ENCODE assay signal across 13 cellular contexts in the genomic region with DNA sequence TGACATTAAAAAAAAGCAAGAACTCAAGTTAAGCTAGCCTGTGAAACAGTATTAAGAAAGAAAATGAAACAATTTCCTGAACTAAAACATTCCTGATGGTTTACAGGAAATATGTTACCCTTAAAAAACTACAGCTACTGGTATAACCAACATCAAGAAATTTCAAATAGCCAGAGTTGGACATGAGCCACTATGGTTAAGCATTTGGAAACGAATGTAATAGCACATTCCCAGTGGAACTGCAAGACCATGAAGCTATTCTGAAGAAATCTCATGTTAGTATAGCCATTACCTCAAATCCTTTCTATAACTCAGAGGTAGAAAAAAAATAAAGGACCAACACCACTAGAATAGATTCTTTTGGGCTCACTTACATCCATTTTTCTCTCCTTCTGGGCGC. TPM values are rescaled to one million over a fixed set of nuclear protein-coding genes. Genes with fewer than 3 reads are reported as not detected.
DNase-seq lines count a peak whose midpoint lies in the region; ATAC-seq and TF ChIP-seq lines count a peak whose summit lies in the region.
"Had no signal": no experiment of that assay in that cellular context is flagged by ENCODE, and none has a peak within 500 bp of the region (broad histone marks: within the 10 kb centered on the region; RNA-seq: fewer than 3 reads in every experiment).

No MANE protein-coding gene starts in this region.

- no peak overlapping the region for H3K4me3 ChIP-seq in AG09309 (ENCODE audit: control insufficient read depth, low read depth, low read length)
- no peak overlapping the region for H3K4me3 ChIP-seq in cardiac fibroblast (replicated peaks in 1 of 2; ENCODE audit: low read depth in 2 of 2, low read length in 2 of 2)
- H3K4me3 ChIP-seq: HAP-1, SJCRH30 had no signal

- TF ChIP-seq CTCF in AG09309 (IDR thresholded peaks at IDR 0.05; ENCODE audit: control insufficient read depth, insufficient read depth, low read depth, low read length, missing control alignments) (no peak), cardiac fibroblast (IDR thresholded peaks at IDR 0.05; ENCODE audit: low read depth, low read length) (no peak)

- DNase-seq in AG09309 (ENCODE audit: low read depth), result peak; percentile 21
- DNase-seq in LHCN-M2 (ENCODE audit: low read depth), result peak; percentile 64
- peak; percentile 42 to 43 for DNase-seq in cardiac fibroblast (ENCODE audit: low read depth in 2 of 2)
- peak; percentile 62 for DNase-seq in iris pigment epithelial cell (ENCODE audit: low read depth)
- no peak for DNase-seq in 8988T
- DNase-seq in kidney tubule cell (ENCODE audit: low spot score), result no peak
- no peak for DNase-seq in NK-92 treated with Interleukin-12 subunit alpha and Interleukin-12 subunit beta, amount 100 ng/mL, for 24 hours (lab: John Stamatoyannopoulos, UW)
- DNase-seq: COR-L47, NCI-H1436 treated with DMSO at 0.1 percent for 48 hours, NCI-H2081, SJCRH30 had no signal

- no peak for ATAC-seq in HG02884 (IDR thresholded peaks at IDR 0.05; ENCODE audit: unreplicated experiment)

RNA-seq across cellular contexts. Expression of a gene that starts 30.2 kb away (rescaled TPM):
- 0.06 and 0.13 TPM in 2 replicates for total RNA-seq in LHCN-M2 (2014; rRNA removed)
- polyA plus RNA-seq in LHCN-M2 (2012), result 0.17 TPM

Comparison
In these comparisons a context has a peak if more than half of its experiments do, and no peak if none do; other contexts are left out.
1. DNase-seq: peak in AG09309 (single experiment), LHCN-M2 (single experiment), cardiac fibroblast (2 of 2) and iris pigment epithelial cell (single experiment); none in 8988T (single experiment), kidney tubule cell (single experiment) and NK-92 treated with Interleukin-12 subunit alpha and Interleukin-12 subunit beta, amount 100 ng/mL, for 24 hours (single experiment).